8 cellular contexts compared by ENCODE assay signal in genomic region chr12:47900480-47901129, GRCh38. TPM values are rescaled to one million over a fixed set of nuclear protein-coding genes. Genes with fewer than 3 reads are reported as not detected.
DNase-seq lines count a peak whose midpoint lies in the region; ATAC-seq and TF ChIP-seq lines count a peak whose summit lies in the region.

No MANE protein-coding gene starts in this region.

- H3K36me3 Mint-ChIP-seq in activated T-cell treated with anti-CD3 and anti-CD28 coated beads, Interleukin-2, amount 50 U/mL, for 4 hours (ENCODE audit: insufficient read depth), result peaks cover 14% of the 10 kb centered on the region
- no peaks in the 10 kb centered on the region for H3K36me3 Mint-ChIP-seq in endodermal cell (ENCODE audit: low read depth)

- H3K27ac Mint-ChIP-seq in endodermal cell, result no peak overlapping the region
- H3K27ac Mint-ChIP-seq in stimulated activated naive CD8-positive, alpha-beta T cell treated with anti-CD3 and anti-CD28 coated beads, Interleukin-15, amount 100 ng/mL, for 72 hours, result no peak overlapping the region

- intact Hi-C loops in psoas muscle (cut with DNase I), result no loop called here

- H3K9me3 Mint-ChIP-seq in activated T-cell treated with anti-CD3 and anti-CD28 coated beads, Interleukin-2, amount 50 U/mL, for 4 hours, result no peaks in the 10 kb centered on the region
- H3K9me3 Mint-ChIP-seq in endodermal cell, result no peaks in the 10 kb centered on the region
- H3K9me3 Mint-ChIP-seq in stimulated activated naive CD8-positive, alpha-beta T cell treated with anti-CD3 and anti-CD28 coated beads, Interleukin-15, amount 100 ng/mL, for 72 hours, result no peaks in the 10 kb centered on the region

- no peak overlapping the region for H3K9ac ChIP-seq in endodermal cell (ENCODE audit: extremely low read depth, low read length, poor library complexity, severe bottlenecking)

- no peaks in the 10 kb centered on the region for H3K4me1 ChIP-seq in endodermal cell (ENCODE audit: control insufficient read depth, insufficient read depth, low read length)
- peaks cover 21% of the 10 kb centered on the region for H3K4me1 ChIP-seq in psoas muscle

- no peaks in the 10 kb centered on the region for H3K27me3 Mint-ChIP-seq in activated T-cell treated with anti-CD3 and anti-CD28 coated beads, Interleukin-2, amount 50 U/mL, for 4 hours (ENCODE audit: low read depth)
- H3K27me3 Mint-ChIP-seq in endodermal cell (ENCODE audit: insufficient read depth), result peaks cover 93% of the 10 kb centered on the region
- H3K27me3 Mint-ChIP-seq in stimulated activated naive CD8-positive, alpha-beta T cell treated with anti-CD3 and anti-CD28 coated beads, Interleukin-15, amount 100 ng/mL, for 72 hours, result peaks cover 9% of the 10 kb centered on the region

- no peak overlapping the region for H3K4me3 ChIP-seq in endodermal cell (ENCODE audit: low read length)
- no peak overlapping the region for H3K4me3 ChIP-seq in psoas muscle

- DNase-seq in activated T-cell treated with anti-CD3 and anti-CD28 coated beads, Interleukin-2, amount 50 U/mL, for 4 hours, result no peak
- DNase-seq in activated T-cell treated with anti-CD3 and anti-CD28 coated beads for 4 hours, result no peak
- DNase-seq in NCI-H510A (lab: John Stamatoyannopoulos, UW), result peak; percentile 29
- DNase-seq in endodermal cell, result peak; percentile 88
- no peak for DNase-seq in stimulated activated naive CD8-positive, alpha-beta T cell treated with anti-CD3 and anti-CD28 coated beads, Interleukin-15, amount 100 ng/mL, for 72 hours
- no peak for DNase-seq in psoas muscle
- no peak for DNase-seq in activated effector memory CD4-positive, alpha-beta T cell treated with Interleukin-2 at 50 U/mL for 16 hours

- H3K27ac ChIP-seq in endodermal cell (ENCODE audit: low read depth, low read length), result no peak overlapping the region
- H3K27ac ChIP-seq in psoas muscle, result no peak overlapping the region

- ATAC-seq in activated T-cell treated with anti-CD3 and anti-CD28 coated beads, Interleukin-2, amount 50 U/mL, for 4 hours, result no peak
- no peak for ATAC-seq in stimulated activated naive CD8-positive, alpha-beta T cell treated with anti-CD3 and anti-CD28 coated beads, Interleukin-15, amount 100 ng/mL, for 72 hours
- ATAC-seq in psoas muscle (no peak), HG02571 (IDR thresholded peaks at IDR 0.05; ENCODE audit: unreplicated experiment) (no peak)

- WGBS in endodermal cell (ENCODE audit: insufficient coverage in 1 of 2, insufficient read length in 1 of 2), 2 experiments, result 58 to 83% methylated on average over 2 to 7 of the region's 7 CpGs
- 68 to 91% (median 71%) methylated on average over 7 of the region's 7 CpGs for WGBS in psoas muscle, 3 donors

- H3K4me3 Mint-ChIP-seq in activated T-cell treated with anti-CD3 and anti-CD28 coated beads, Interleukin-2, amount 50 U/mL, for 4 hours, result peak overlapping the region; percentile 56
- no peak overlapping the region for H3K4me3 Mint-ChIP-seq in endodermal cell
- H3K4me3 Mint-ChIP-seq in stimulated activated naive CD8-positive, alpha-beta T cell treated with anti-CD3 and anti-CD28 coated beads, Interleukin-15, amount 100 ng/mL, for 72 hours, result peak overlapping the region; percentile 66 to 90

- H3K9me3 ChIP-seq in endodermal cell (ENCODE audit: control insufficient read depth, low read length) (no peaks in the 10 kb centered on the region), psoas muscle (no peaks in the 10 kb centered on the region)

- TF ChIP-seq CTCF in endodermal cell (conservative IDR thresholded peaks at IDR 0.05), result peak; percentile 65
- TF ChIP-seq CTCF in psoas muscle (IDR thresholded peaks at IDR 0.05), result no peak

- peaks cover 55% of the 10 kb centered on the region for H3K4me1 Mint-ChIP-seq in activated T-cell treated with anti-CD3 and anti-CD28 coated beads, Interleukin-2, amount 50 U/mL, for 4 hours (ENCODE audit: low read depth)
- H3K4me1 Mint-ChIP-seq in endodermal cell, result peaks cover 7% of the 10 kb centered on the region
- H3K4me1 Mint-ChIP-seq in stimulated activated naive CD8-positive, alpha-beta T cell treated with anti-CD3 and anti-CD28 coated beads, Interleukin-15, amount 100 ng/mL, for 72 hours, result peaks cover 74% of the 10 kb centered on the region

- no peaks in the 10 kb centered on the region for H3K36me3 ChIP-seq in endodermal cell (ENCODE audit: control insufficient read depth, insufficient read depth, low read length)
- H3K36me3 ChIP-seq in psoas muscle (ENCODE audit: insufficient read depth in 1 of 2, low read depth in 1 of 2), result no peaks in the 10 kb centered on the region

- H3K27me3 ChIP-seq in endodermal cell (ENCODE audit: control insufficient read depth, insufficient read depth, low read length, poor library complexity, severe bottlenecking) (peaks cover 84% of the 10 kb centered on the region), psoas muscle (ENCODE audit: insufficient read depth in 3 of 3, low read length in 2 of 3) (peaks cover 0 to 6% (median 2%) of the 10 kb centered on the region in 3 donors)

RNA-seq across cellular contexts. Expression of gene VDR, which starts 4.2 kb away (rescaled TPM):
- 10 to 100 TPM; 83.5 to 95.1 (median 87.3) TPM for total RNA-seq in activated T-cell treated with anti-CD3 and anti-CD28 coated beads, Interleukin-2, amount 50 U/mL, for 4 hours
- total RNA-seq in endodermal cell (under 1 TPM in 1 of 2 donors, not detected in 1; 0.04 TPM), psoas muscle (1 to 10 TPM; 2.5 to 6.1 (median 4.5) TPM)
- not detected for polyA plus RNA-seq in endodermal cell (2013, experiment 1 of 2)
- not detected for polyA plus RNA-seq in endodermal cell (2013, experiment 2 of 2)
- polyA plus RNA-seq in psoas muscle, result 1 to 10 TPM in 1 of 3 donors, under 1 TPM in 2; 0.62 to 3.0 (median 0.74) TPM

Comparison
In these comparisons a context has a peak if more than half of its experiments do, and no peak if none do; other contexts are left out.
1. DNase-seq: peak in NCI-H510A (single experiment) and endodermal cell (single experiment); none in activated T-cell treated with anti-CD3 and anti-CD28 coated beads, Interleukin-2, amount 50 U/mL, for 4 hours (single experiment), activated T-cell treated with anti-CD3 and anti-CD28 coated beads for 4 hours (single experiment), stimulated activated naive CD8-positive, alpha-beta T cell treated with anti-CD3 and anti-CD28 coated beads, Interleukin-15, amount 100 ng/mL, for 72 hours (0 of 2), psoas muscle (0 of 2) and activated effector memory CD4-positive, alpha-beta T cell treated with Interleukin-2 at 50 U/mL for 16 hours (single experiment).
2. RNA of gene VDR, which starts 4.2 kb away (total RNA-seq): 83.5 to 95.1 TPM in activated T-cell treated with anti-CD3 and anti-CD28 coated beads, Interleukin-2, amount 50 U/mL, for 4 hours; 2.5 to 6.1 TPM in psoas muscle and 0.04 TPM in endodermal cell; every median in the first group is over 10 times any median in the second.